26 cellular contexts compared by ENCODE assay signal in genomic region chr9:114608525-114608796, GRCh38. TPM values are rescaled to one million over a fixed set of nuclear protein-coding genes. Genes with fewer than 3 reads are reported as not detected.
"Had no signal": no experiment of that assay in that cellular context is flagged by ENCODE, and none has a peak within 500 bp of the region (broad histone marks: within the 10 kb centered on the region; RNA-seq: fewer than 3 reads in every experiment).

No MANE protein-coding gene starts in this region.

- H3K27me3 Mint-ChIP-seq: activated CD4-positive, alpha-beta memory T cell treated with anti-CD3 and anti-CD28 coated beads for 36 hours; stimulated activated naive CD8-positive, alpha-beta T cell treated with anti-CD3 and anti-CD28 coated beads, Interleukin-15, Interleukin-2, amounts not matched to agents 100 ng/mL and 50 ng/mL, for 24 hours had no signal

- H3K9me3 ChIP-seq: left lung, tibial artery had no signal

- H3K27ac Mint-ChIP-seq: activated CD4-positive, alpha-beta memory T cell treated with anti-CD3 and anti-CD28 coated beads for 36 hours; immature natural killer cell; stimulated activated naive CD8-positive, alpha-beta T cell treated with anti-CD3 and anti-CD28 coated beads, Interleukin-15, Interleukin-2, amounts not matched to agents 100 ng/mL and 50 ng/mL, for 24 hours; T-helper 1 cell treated with Interleukin-12 subunit alpha and Interleukin-12 subunit beta and Interleukin-4 antibody, amounts not matched to agents 30 μg/mL and 1 μg/mL, for 36 hours had no signal

- H3K9me3 Mint-ChIP-seq: activated CD4-positive, alpha-beta memory T cell treated with anti-CD3 and anti-CD28 coated beads for 36 hours; immature natural killer cell; stimulated activated naive CD8-positive, alpha-beta T cell treated with anti-CD3 and anti-CD28 coated beads, Interleukin-15, Interleukin-2, amounts not matched to agents 100 ng/mL and 50 ng/mL, for 24 hours; T-helper 1 cell treated with Interleukin-12 subunit alpha and Interleukin-12 subunit beta and Interleukin-4 antibody, amounts not matched to agents 30 μg/mL and 1 μg/mL, for 36 hours had no signal

- H3K27ac ChIP-seq: foreskin keratinocyte, left lung, tibial artery had no signal

- H3K36me3 Mint-ChIP-seq: activated CD4-positive, alpha-beta memory T cell treated with anti-CD3 and anti-CD28 coated beads for 36 hours had no signal

- ATAC-seq: foreskin keratinocyte, left lung, sciatic nerve had no signal

- H3K4me3 Mint-ChIP-seq: activated CD4-positive, alpha-beta memory T cell treated with anti-CD3 and anti-CD28 coated beads for 36 hours; T-helper 1 cell treated with Interleukin-12 subunit alpha and Interleukin-12 subunit beta and Interleukin-4 antibody, amounts not matched to agents 30 μg/mL and 1 μg/mL, for 36 hours had no signal

- H3K27me3 ChIP-seq: foreskin keratinocyte, tibial artery had no signal

- H3K4me3 ChIP-seq: left lung, lung, tibial artery had no signal

- H3K36me3 ChIP-seq: left lung, tibial artery had no signal

- DNase-seq: activated CD4-positive, alpha-beta memory T cell treated with anti-CD3 and anti-CD28 coated beads for 36 hours; activated CD4-positive, alpha-beta T cell treated with anti-CD3 and anti-CD28 coated beads for 48 hours; activated effector memory CD4-positive, alpha-beta T cell treated with Interleukin-2 at 50 U/mL for 16 hours; activated naive CD4-positive, alpha-beta T cell treated with anti-CD3 and anti-CD28 coated beads, Interleukin-2, amount 50 U/mL, for 16 hours; activated T-cell treated with anti-CD3 and anti-CD28 coated beads, Interleukin-2, amount 50 U/mL, for 48 hours; central memory CD4-positive, alpha-beta T cell; dermis blood vessel endothelial cell; effector CD8-positive, alpha-beta T cell; foreskin keratinocyte; immature natural killer cell; left lung; occipital lobe; small intestine; stimulated activated CD4-positive, alpha-beta T cell treated with anti-CD3 and anti-CD28 coated beads, Interleukin-15, amount 100 ng/mL, for 24 hours; stimulated activated CD4-positive, alpha-beta T cell treated with anti-CD3 and anti-CD28 coated beads, Interleukin-2, amount 100 ng/mL, for 48 hours; substantia nigra; tibial artery had no signal

- H3K4me1 ChIP-seq: foreskin keratinocyte had no signal

RNA-seq across cellular contexts. Expression of gene TEX53, which starts 49.1 kb away (rescaled TPM):
- total RNA-seq: activated CD4-positive, alpha-beta memory T cell treated with anti-CD3 and anti-CD28 coated beads for 36 hours; astrocyte; dermis blood vessel endothelial cell; foreskin keratinocyte; kidney epithelial cell; left lung; lung; occipital lobe; sciatic nerve; urinary bladder had no signal
- polyA plus RNA-seq: esophagus, foreskin keratinocyte, immature natural killer cell, lung, neural cell, small intestine, urinary bladder had no signal
